Comparison of ENCODE assay signal across 41 cellular contexts in genomic region chr22:23720855-23721254, GRCh38. TPM values are rescaled to one million over a fixed set of nuclear protein-coding genes. Genes with fewer than 3 reads are reported as not detected.
"Had no signal": no experiment of that assay in that cellular context is flagged by ENCODE, and none has a peak within 500 bp of the region (broad histone marks: within the 10 kb centered on the region; RNA-seq: fewer than 3 reads in every experiment).

No MANE protein-coding gene starts in this region.

- H3K27me3 Mint-ChIP-seq: activated naive CD4-positive, alpha-beta T cell treated with anti-CD3 and anti-CD28 coated beads, Interleukin-2, amount 50 U/mL, for 24 hours; activated naive CD8-positive, alpha-beta T cell; activated naive CD8-positive, alpha-beta T cell treated with anti-CD3 and anti-CD28 coated beads for 36 hours; activated naive CD8-positive, alpha-beta T cell treated with anti-CD3 and anti-CD28 coated beads, Interleukin-2, amount 10 ng/mL, durations not matched to agents 7 days and 5 days; activated naive CD8-positive, alpha-beta T cell treated with anti-CD3 and anti-CD28 coated beads, Interleukin-2, amount 50 U/mL, for 24 hours; activated T-cell treated with anti-CD3 and anti-CD28 coated beads, Interleukin-2, amount 50 U/mL, for 24 hours; activated T-helper 17 cell treated with anti-CD3 and anti-CD28 coated beads, Interleukin-2, amount 50 U/mL, for 72 hours had no signal

- H3K27me3 ChIP-seq: adrenal gland, ascending aorta, body of pancreas, brain microvascular endothelial cell, breast epithelium, cardiac muscle cell had no signal

- H3K4me3 ChIP-seq: adrenal gland, ascending aorta, body of pancreas, breast epithelium, cardiac muscle cell had no signal

- H3K4me1 Mint-ChIP-seq: activated T-helper 17 cell treated with anti-CD3 and anti-CD28 coated beads, Interleukin-2, amount 50 U/mL, for 72 hours; central memory CD8-positive, alpha-beta T cell had no signal

- H3K4me1 ChIP-seq: breast epithelium had no signal

- H3K4me3 Mint-ChIP-seq: activated naive CD4-positive, alpha-beta T cell treated with anti-CD3 and anti-CD28 coated beads for 36 hours; activated naive CD4-positive, alpha-beta T cell treated with anti-CD3 and anti-CD28 coated beads, Interleukin-2, amount 10 ng/mL, durations not matched to agents 7 days and 5 days; activated naive CD4-positive, alpha-beta T cell treated with anti-CD3 and anti-CD28 coated beads, Interleukin-2, amount 50 U/mL, for 24 hours; activated naive CD8-positive, alpha-beta T cell; activated naive CD8-positive, alpha-beta T cell treated with anti-CD3 and anti-CD28 coated beads for 36 hours; activated naive CD8-positive, alpha-beta T cell treated with anti-CD3 and anti-CD28 coated beads, Interleukin-2, amount 10 ng/mL, durations not matched to agents 7 days and 5 days; activated naive CD8-positive, alpha-beta T cell treated with anti-CD3 and anti-CD28 coated beads, Interleukin-2, amount 50 U/mL, for 24 hours; activated T-cell treated with anti-CD3 and anti-CD28 coated beads, Interleukin-2, amount 50 U/mL, for 24 hours; activated T-cell treated with anti-CD3 and anti-CD28 coated beads, Interleukin-2, amount 50 U/mL, for 4 hours; activated T-cell treated with anti-CD3 and anti-CD28 coated beads, Interleukin-2, amount 50 U/mL, for 72 hours; activated T-helper 1 cell treated with anti-CD3 and anti-CD28 coated beads, Interleukin-12 subunit alpha, Interleukin-12 subunit beta, Interleukin-2, Interleukin-4 antibody, amounts not matched to agents 30 ng/mL and 10 ng/mL and 1 ng/mL, durations not matched to agents 14 hours and 24 hours and 36 hours; activated T-helper 17 cell treated with anti-CD3 and anti-CD28 coated beads, Interleukin-2, amount 50 U/mL, for 72 hours; brain; central memory CD8-positive, alpha-beta T cell had no signal

- H3K9me3 ChIP-seq: adrenal gland, ascending aorta, body of pancreas, breast epithelium had no signal

- H3K27ac Mint-ChIP-seq: activated naive CD4-positive, alpha-beta T cell treated with anti-CD3 and anti-CD28 coated beads for 36 hours; activated naive CD4-positive, alpha-beta T cell treated with anti-CD3 and anti-CD28 coated beads, Interleukin-2, amount 10 ng/mL, durations not matched to agents 7 days and 5 days; activated naive CD4-positive, alpha-beta T cell treated with anti-CD3 and anti-CD28 coated beads, Interleukin-2, amount 50 U/mL, for 24 hours; activated naive CD4-positive, alpha-beta T cell treated with anti-CD3 and anti-CD28 coated beads, Interleukin-2, amount 50 U/mL, for 72 hours; activated naive CD8-positive, alpha-beta T cell; activated naive CD8-positive, alpha-beta T cell treated with anti-CD3 and anti-CD28 coated beads for 36 hours; activated naive CD8-positive, alpha-beta T cell treated with anti-CD3 and anti-CD28 coated beads, Interleukin-2, amount 10 ng/mL, durations not matched to agents 7 days and 5 days; activated naive CD8-positive, alpha-beta T cell treated with anti-CD3 and anti-CD28 coated beads, Interleukin-2, amount 50 U/mL, for 24 hours; activated T-cell treated with anti-CD3 and anti-CD28 coated beads, Interleukin-2, amount 50 U/mL, for 24 hours; activated T-cell treated with anti-CD3 and anti-CD28 coated beads, Interleukin-2, amount 50 U/mL, for 72 hours; activated T-helper 1 cell treated with anti-CD3 and anti-CD28 coated beads, Interleukin-12 subunit alpha, Interleukin-12 subunit beta, Interleukin-2, Interleukin-4 antibody, amounts not matched to agents 30 ng/mL and 10 ng/mL and 1 ng/mL, durations not matched to agents 14 hours and 24 hours and 36 hours; activated T-helper 17 cell treated with anti-CD3 and anti-CD28 coated beads, Interleukin-2, amount 50 U/mL, for 72 hours; activated T-helper 2 cell treated with anti-CD3 and anti-CD28 coated beads, Interferon-gamma antibody, Interleukin-2, Interleukin-4, amounts not matched to agents 10 μg/mL and 5 μg/mL and 100 μg/mL, durations not matched to agents 14 hours and 24 hours and 36 hours; brain had no signal

- H3K27ac ChIP-seq: adrenal gland, ascending aorta, body of pancreas, brain microvascular endothelial cell, breast epithelium, cardiac muscle cell had no signal

- H3K36me3 ChIP-seq: adrenal gland, ascending aorta, brain microvascular endothelial cell, breast epithelium, cardiac muscle cell had no signal

- FAIRE-seq: astrocyte, bronchial epithelial cell had no signal

- ATAC-seq: activated naive CD4-positive, alpha-beta T cell treated with anti-CD3 and anti-CD28 coated beads, Interleukin-2, amount 50 U/mL, for 72 hours; activated naive CD8-positive, alpha-beta T cell treated with anti-CD3 and anti-CD28 coated beads, Interleukin-2, amount 50 U/mL, for 24 hours; activated T-cell treated with anti-CD3 and anti-CD28 coated beads, Interleukin-2, amount 50 U/mL, for 4 hours; activated T-cell treated with anti-CD3 and anti-CD28 coated beads, Interleukin-2, amount 50 U/mL, for 72 hours; activated T-helper 17 cell treated with anti-CD3 and anti-CD28 coated beads, Interleukin-2, amount 50 U/mL, for 72 hours; body of pancreas had no signal

- H3K36me3 Mint-ChIP-seq: activated naive CD4-positive, alpha-beta T cell treated with anti-CD3 and anti-CD28 coated beads, Interleukin-2, amount 50 U/mL, for 24 hours; activated naive CD4-positive, alpha-beta T cell treated with anti-CD3 and anti-CD28 coated beads, Interleukin-2, amount 50 U/mL, for 72 hours; activated naive CD8-positive, alpha-beta T cell; activated naive CD8-positive, alpha-beta T cell treated with anti-CD3 and anti-CD28 coated beads for 36 hours; activated naive CD8-positive, alpha-beta T cell treated with anti-CD3 and anti-CD28 coated beads, Interleukin-2, amount 10 ng/mL, durations not matched to agents 7 days and 5 days; brain had no signal

- H3K9me3 Mint-ChIP-seq: activated naive CD4-positive, alpha-beta T cell treated with anti-CD3 and anti-CD28 coated beads for 36 hours; activated naive CD4-positive, alpha-beta T cell treated with anti-CD3 and anti-CD28 coated beads, Interleukin-2, amount 10 ng/mL, durations not matched to agents 7 days and 5 days; activated naive CD4-positive, alpha-beta T cell treated with anti-CD3 and anti-CD28 coated beads, Interleukin-2, amount 50 U/mL, for 24 hours; activated naive CD4-positive, alpha-beta T cell treated with anti-CD3 and anti-CD28 coated beads, Interleukin-2, amount 50 U/mL, for 72 hours; activated naive CD8-positive, alpha-beta T cell treated with anti-CD3 and anti-CD28 coated beads for 36 hours; activated naive CD8-positive, alpha-beta T cell treated with anti-CD3 and anti-CD28 coated beads, Interleukin-2, amount 10 ng/mL, durations not matched to agents 7 days and 5 days; activated naive CD8-positive, alpha-beta T cell treated with anti-CD3 and anti-CD28 coated beads, Interleukin-2, amount 50 U/mL, for 24 hours; activated T-cell treated with anti-CD3 and anti-CD28 coated beads, Interleukin-2, amount 50 U/mL, for 24 hours; activated T-cell treated with anti-CD3 and anti-CD28 coated beads, Interleukin-2, amount 50 U/mL, for 4 hours; activated T-cell treated with anti-CD3 and anti-CD28 coated beads, Interleukin-2, amount 50 U/mL, for 72 hours; activated T-helper 1 cell treated with anti-CD3 and anti-CD28 coated beads, Interleukin-12 subunit alpha, Interleukin-12 subunit beta, Interleukin-2, Interleukin-4 antibody, amounts not matched to agents 30 ng/mL and 10 ng/mL and 1 ng/mL, durations not matched to agents 14 hours and 24 hours and 36 hours; activated T-helper 17 cell treated with anti-CD3 and anti-CD28 coated beads, Interleukin-2, amount 50 U/mL, for 72 hours; activated T-helper 2 cell treated with anti-CD3 and anti-CD28 coated beads, Interferon-gamma antibody, Interleukin-2, Interleukin-4, amounts not matched to agents 10 μg/mL and 5 μg/mL and 100 μg/mL, durations not matched to agents 14 hours and 24 hours and 36 hours; brain; central memory CD8-positive, alpha-beta T cell had no signal

- DNase-seq: activated effector memory CD4-positive, alpha-beta T cell treated with Interleukin-2 at 50 U/mL for 16 hours; activated gamma-delta T cell; activated gamma-delta T cell treated with Interleukin-2 at 50 U/mL for 16 hours; activated naive CD4-positive, alpha-beta T cell; activated naive CD4-positive, alpha-beta T cell treated with anti-CD3 and anti-CD28 coated beads for 36 hours; activated naive CD4-positive, alpha-beta T cell treated with anti-CD3 and anti-CD28 coated beads, Interleukin-2, amount 10 ng/mL, durations not matched to agents 7 days and 5 days; activated naive CD4-positive, alpha-beta T cell treated with anti-CD3 and anti-CD28 coated beads, Interleukin-2, amount 50 U/mL, for 16 hours; activated naive CD4-positive, alpha-beta T cell treated with Interleukin-2 at 50 U/mL for 16 hours; activated naive CD8-positive, alpha-beta T cell treated with anti-CD3 and anti-CD28 coated beads for 36 hours; activated naive CD8-positive, alpha-beta T cell treated with anti-CD3 and anti-CD28 coated beads, Interleukin-2, amount 10 ng/mL, durations not matched to agents 7 days and 5 days; activated naive CD8-positive, alpha-beta T cell treated with anti-CD3 and anti-CD28 coated beads, Interleukin-2, amount 50 U/mL, for 24 hours; activated T-cell treated with anti-CD3 and anti-CD28 coated beads, Interleukin-2, amount 50 U/mL, for 24 hours; activated T-cell treated with anti-CD3 and anti-CD28 coated beads, Interleukin-2, amount 50 U/mL, for 4 hours; activated T-cell treated with anti-CD3 and anti-CD28 coated beads, Interleukin-2, amount 50 U/mL, for 48 hours; activated T-cell treated with anti-CD3 and anti-CD28 coated beads, Interleukin-2, amount 50 U/mL, for 72 hours; adrenal gland; amniotic stem cell; amygdala; anterior cingulate cortex; aorta; body of pancreas; brain microvascular endothelial cell; caudate nucleus; central memory CD4-positive, alpha-beta T cell; cerebellar nuclear complex had no signal

RNA-seq across cellular contexts. Expression of gene RGL4, which starts 30.0 kb away (rescaled TPM):
- total RNA-seq: ascending aorta, astrocyte, body of pancreas, bronchial epithelial cell, cardiac muscle cell, chondrocyte had no signal

RNA-seq across cellular contexts. Expression of gene VPREB3, which starts 33.4 kb away (rescaled TPM):
- total RNA-seq: activated naive CD4-positive, alpha-beta T cell treated with anti-CD3 and anti-CD28 coated beads for 36 hours; activated naive CD8-positive, alpha-beta T cell treated with anti-CD3 and anti-CD28 coated beads, Interleukin-2, amount 10 ng/mL, durations not matched to agents 7 days and 5 days; activated T-cell treated with anti-CD3 and anti-CD28 coated beads, Interleukin-2, amount 50 U/mL, for 4 hours; activated T-helper 1 cell treated with anti-CD3 and anti-CD28 coated beads, Interleukin-12 subunit alpha, Interleukin-12 subunit beta, Interleukin-2, Interleukin-4 antibody, amounts not matched to agents 30 ng/mL and 10 ng/mL and 1 ng/mL, durations not matched to agents 14 hours and 24 hours and 36 hours; activated T-helper 17 cell treated with anti-CD3 and anti-CD28 coated beads, Interleukin-2, amount 50 U/mL, for 72 hours; activated T-helper 2 cell treated with anti-CD3 and anti-CD28 coated beads, Interferon-gamma antibody, Interleukin-2, Interleukin-4, amounts not matched to agents 10 μg/mL and 5 μg/mL and 100 μg/mL, durations not matched to agents 14 hours and 24 hours and 36 hours; ascending aorta; body of pancreas; breast epithelium; bronchial epithelial cell; cerebellum; chondrocyte had no signal
- polyA plus RNA-seq: aorta had no signal

RNA-seq across cellular contexts. Expression of gene C22orf15, which starts 41.9 kb away (rescaled TPM):
- total RNA-seq: activated T-helper 17 cell treated with anti-CD3 and anti-CD28 coated beads, Interleukin-2, amount 50 U/mL, for 72 hours; ascending aorta; body of pancreas; breast epithelium; bronchial epithelial cell; cardiac muscle cell; cardiac septum; cerebellum; chondrocyte had no signal
